In genomic region chr20:1415667-1416468, GRCh38 we compare ENCODE assay signal across 11 cellular contexts. TPM values are rescaled to one million over a fixed set of nuclear protein-coding genes. Genes with fewer than 3 reads are reported as not detected.
DNase-seq lines count a peak whose midpoint lies in the region; ATAC-seq and TF ChIP-seq lines count a peak whose summit lies in the region.
"Had no signal": no experiment of that assay in that cellular context is flagged by ENCODE, and none has a peak within 500 bp of the region (broad histone marks: within the 10 kb centered on the region; RNA-seq: fewer than 3 reads in every experiment).

No MANE protein-coding gene starts in this region.

- H3K4me1 Mint-ChIP-seq in activated T-cell treated with anti-CD3 and anti-CD28 coated beads, Interleukin-2, amount 50 U/mL, for 72 hours (ENCODE audit: low read depth) = peaks cover 12% of the 10 kb centered on the region
- H3K4me1 Mint-ChIP-seq: CD4-positive, alpha-beta memory T cell had no signal

- H3K36me3 Mint-ChIP-seq in activated T-cell treated with anti-CD3 and anti-CD28 coated beads, Interleukin-2, amount 50 U/mL, for 72 hours (ENCODE audit: insufficient read depth in 2 of 2) = peaks cover 3 to 6% of the 10 kb centered on the region in 2 donors

- intact Hi-C loops in upper lobe of right lung (cut with DNase I) = no loop called here

- H3K27ac ChIP-seq in SJCRH30 = peak overlapping the region; percentile 38
- no peak overlapping the region for H3K27ac ChIP-seq in upper lobe of right lung

- H3K27me3 Mint-ChIP-seq in activated T-cell treated with anti-CD3 and anti-CD28 coated beads, Interleukin-2, amount 50 U/mL, for 72 hours (ENCODE audit: low read depth) = peaks cover 12% of the 10 kb centered on the region
- H3K27me3 Mint-ChIP-seq: memory B cell had no signal

- peaks cover 11% of the 10 kb centered on the region; the same call in 1 of the 2 replicates for H3K9me3 ChIP-seq in SJCRH30 (replicated peaks)
- H3K9me3 ChIP-seq in upper lobe of right lung = no peaks in the 10 kb centered on the region

- TF ChIP-seq CTCF in upper lobe of right lung (IDR thresholded peaks at IDR 0.05) = no peak

- no peak overlapping the region for H3K27ac Mint-ChIP-seq in activated T-cell treated with anti-CD3 and anti-CD28 coated beads, Interleukin-2, amount 50 U/mL, for 72 hours
- H3K27ac Mint-ChIP-seq: memory B cell had no signal

- H3K4me3 ChIP-seq in SJCRH30 (no peak overlapping the region), upper lobe of right lung (no peak overlapping the region)

- no peaks in the 10 kb centered on the region for H3K27me3 ChIP-seq in SJCRH30
- no peaks in the 10 kb centered on the region for H3K27me3 ChIP-seq in upper lobe of right lung

- H3K4me1 ChIP-seq in SJCRH30 = peaks cover 22% of the 10 kb centered on the region
- no peaks in the 10 kb centered on the region for H3K4me1 ChIP-seq in upper lobe of right lung

- DNase-seq in activated T-cell treated with anti-CD3 and anti-CD28 coated beads, Interleukin-2, amount 50 U/mL, for 72 hours = peak in 1 of 2 donors; percentile 17
- DNase-seq in activated T-cell treated with anti-CD3 and anti-CD28 coated beads for 4 hours = no peak
- peak; percentile 67 for DNase-seq in SJCRH30
- peak; percentile 79 for DNase-seq in fibroblast of the conjunctiva (ENCODE audit: low read depth)
- DNase-seq in upper lobe of right lung = no peak
- DNase-seq in mucosa of gallbladder (ENCODE audit: low spot score) = no peak
- DNase-seq: CD4-positive, alpha-beta memory T cell; T-helper 9 cell had no signal

- peaks cover 5 to 16% of the 10 kb centered on the region in 2 donors for H3K9me3 Mint-ChIP-seq in activated T-cell treated with anti-CD3 and anti-CD28 coated beads, Interleukin-2, amount 50 U/mL, for 72 hours

- H3K36me3 ChIP-seq in SJCRH30 (no peaks in the 10 kb centered on the region), upper lobe of right lung (no peaks in the 10 kb centered on the region)

- no peak overlapping the region for H3K4me3 Mint-ChIP-seq in activated T-cell treated with anti-CD3 and anti-CD28 coated beads, Interleukin-2, amount 50 U/mL, for 72 hours
- H3K4me3 Mint-ChIP-seq: CD4-positive, alpha-beta memory T cell; memory B cell had no signal

- ATAC-seq in activated T-cell treated with anti-CD3 and anti-CD28 coated beads, Interleukin-2, amount 50 U/mL, for 72 hours (replicated peaks in 1 of 2) = peak; percentile 50 to 62
- peak; percentile 63 for ATAC-seq in upper lobe of right lung
- ATAC-seq in GM18498 (IDR thresholded peaks at IDR 0.05; ENCODE audit: unreplicated experiment) = no peak
- no peak for ATAC-seq in GM18868 (IDR thresholded peaks at IDR 0.05; ENCODE audit: unreplicated experiment)

RNA-seq across cellular contexts. Expression of gene FKBP1A, which starts 23.0 kb away (rescaled TPM):
- total RNA-seq in activated T-cell treated with anti-CD3 and anti-CD28 coated beads, Interleukin-2, amount 50 U/mL, for 72 hours = 100 to 1,000 TPM; 228 to 278 TPM
- total RNA-seq in SJCRH30 (2014; rRNA removed; shearing (Covaris generic)) = 112 and 127 TPM in 2 replicates
- total RNA-seq in upper lobe of right lung (266 TPM), mucosa of gallbladder (177 TPM)

RNA-seq across cellular contexts. Expression of gene NSFL1C, which starts 50.8 kb away (rescaled TPM):
- total RNA-seq in activated T-cell treated with anti-CD3 and anti-CD28 coated beads, Interleukin-2, amount 50 U/mL, for 72 hours = 10 to 100 TPM; 57.9 to 75.4 TPM
- 46.2 and 47.8 TPM in 2 replicates for total RNA-seq in SJCRH30 (2014; rRNA removed; shearing (Covaris generic))
- total RNA-seq in upper lobe of right lung (73.4 TPM), mucosa of gallbladder (77.5 TPM)

Comparison
In these comparisons a context has a peak if more than half of its experiments do, and no peak if none do; other contexts are left out.
1. ATAC-seq: peak in activated T-cell treated with anti-CD3 and anti-CD28 coated beads, Interleukin-2, amount 50 U/mL, for 72 hours (2 of 2) and upper lobe of right lung (single experiment); none in GM18498 (single experiment) and GM18868 (single experiment).
2. DNase-seq: peak in SJCRH30 (2 of 2) and fibroblast of the conjunctiva (single experiment); none in activated T-cell treated with anti-CD3 and anti-CD28 coated beads for 4 hours (single experiment), upper lobe of right lung (single experiment) and mucosa of gallbladder (single experiment).